Comparison of ENCODE assay signal across 1 cellular context in the genomic region with DNA sequence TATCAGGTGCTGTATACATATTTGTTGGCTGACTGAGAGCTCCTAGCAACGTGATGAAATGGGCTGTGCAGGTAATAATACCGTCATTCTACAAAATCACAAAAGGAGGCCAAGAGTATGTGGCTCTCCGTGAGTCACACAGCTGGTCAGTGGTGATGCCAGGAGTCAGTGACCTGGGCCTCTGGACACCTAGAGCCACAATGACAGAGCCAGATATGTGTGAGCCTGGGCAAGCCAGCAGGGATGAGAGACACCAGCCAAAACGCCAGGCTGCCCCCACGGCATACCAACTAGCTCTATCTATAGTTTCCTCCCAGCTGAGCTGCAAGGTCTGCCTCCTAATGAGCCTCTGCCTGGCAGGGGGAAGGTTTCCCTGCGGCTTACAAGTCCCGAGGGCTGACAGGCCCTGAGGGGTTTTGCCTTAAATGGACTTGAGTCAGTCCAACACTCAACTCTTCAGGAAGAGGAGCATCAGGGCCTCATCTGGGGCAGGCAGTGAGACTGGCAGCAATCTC.
TF ChIP-seq lines count a peak whose summit lies in the region.

No MANE protein-coding gene starts in this region.

TF ChIP-seq in IMR-90, 13 proteins besides CTCF, POLR2A, EP300 and RAD21:
- TF ChIP-seq ELK1 (IDR thresholded peaks at IDR 0.05; ENCODE audit: borderline replicate concordance, low read depth, low read length) (no peak), MAZ (IDR thresholded peaks at IDR 0.05; ENCODE audit: borderline replicate concordance, low read depth, low read length) (no peak), FOS (IDR thresholded peaks at IDR 0.05; ENCODE audit: low read depth, low read length) (no peak), MXI1 (IDR thresholded peaks at IDR 0.05; ENCODE audit: borderline replicate concordance, low read depth, low read length) (no peak), RCOR1 (IDR thresholded peaks at IDR 0.05; ENCODE audit: insufficient replicate concordance, low read length) (no peak), NFE2L2 (IDR thresholded peaks at IDR 0.05; ENCODE audit: low read depth, low read length) (no peak), BHLHE40 (IDR thresholded peaks at IDR 0.05; ENCODE audit: low read depth, low read length) (no peak), SMC3 (IDR thresholded peaks at IDR 0.05; ENCODE audit: low read depth, low read length) (no peak), RFX5 (IDR thresholded peaks at IDR 0.05; ENCODE audit: low read depth, low read length) (no peak), CEBPB (IDR thresholded peaks at IDR 0.05; ENCODE audit: low read depth, low read length) (no peak), CHD1 (IDR thresholded peaks at IDR 0.05; ENCODE audit: low read depth, low read length) (no peak), MAFK (IDR thresholded peaks at IDR 0.05; ENCODE audit: low read depth, low read length) (no peak)
- TF ChIP-seq, protein P1, sequence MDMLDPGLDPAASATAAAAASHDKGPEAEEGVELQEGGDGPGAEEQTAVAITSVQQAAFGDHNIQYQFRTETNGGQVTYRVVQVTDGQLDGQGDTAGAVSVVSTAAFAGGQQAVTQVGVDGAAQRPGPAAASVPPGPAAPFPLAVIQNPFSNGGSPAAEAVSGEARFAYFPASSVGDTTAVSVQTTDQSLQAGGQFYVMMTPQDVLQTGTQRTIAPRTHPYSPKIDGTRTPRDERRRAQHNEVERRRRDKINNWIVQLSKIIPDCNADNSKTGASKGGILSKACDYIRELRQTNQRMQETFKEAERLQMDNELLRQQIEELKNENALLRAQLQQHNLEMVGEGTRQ (IDR thresholded peaks at IDR 0.05; ENCODE audit: low read depth, low read length), result no peak
